8 cellular contexts compared by ENCODE assay signal in genomic region chr15:64355559-64356442, GRCh38. TPM values are rescaled to one million over a fixed set of nuclear protein-coding genes. Genes with fewer than 3 reads are reported as not detected.
DNase-seq lines count a peak whose midpoint lies in the region; ATAC-seq, FAIRE-seq and TF ChIP-seq lines count a peak whose summit lies in the region.

CSNK1G1 (minus strand) TSS chr15:64356173; CDS start chr15:64300499, 55,674 bp downstream.

- H3K36me3 ChIP-seq in kidney (ENCODE audit: control insufficient read depth in 1 of 2, insufficient read depth in 2 of 2, low read length in 2 of 2): no peaks in the 10 kb centered on the region

- peak; percentile 95 for ATAC-seq in HG03439 (IDR thresholded peaks at IDR 0.05; ENCODE audit: unreplicated experiment)

- peak within 1 kb of the TSS; percentile 91 for H3K4me3 Mint-ChIP-seq in chondrocyte (ENCODE audit: unreplicated experiment)

- no peaks in the 10 kb centered on the region for H3K36me3 Mint-ChIP-seq in chondrocyte (ENCODE audit: low read depth)

- H3K4me3 ChIP-seq in AG09309 (ENCODE audit: control insufficient read depth, low read depth, low read length): peak within 1 kb of the TSS; percentile 70
- peak within 1 kb of the TSS; percentile 81 to 85 for H3K4me3 ChIP-seq in kidney (ENCODE audit: low read length in 2 of 2)

- peaks cover 0 to 5% of the 10 kb centered on the region in 2 donors for H3K4me1 ChIP-seq in kidney (ENCODE audit: control insufficient read depth in 1 of 2, insufficient read depth in 1 of 2, low read depth in 1 of 2, low read length in 2 of 2)

- intact Hi-C loops in kidney (cut with DNase I): no loop called here

- peak within 1 kb of the TSS; percentile 72 to 80 for H3K27ac ChIP-seq in kidney (ENCODE audit: low read depth in 2 of 2, low read length in 2 of 2)

- H3K9me3 Mint-ChIP-seq in chondrocyte (ENCODE audit: low read depth): no peaks in the 10 kb centered on the region

- H3K27me3 Mint-ChIP-seq in chondrocyte (ENCODE audit: low read depth): no peaks in the 10 kb centered on the region

- FAIRE-seq in kidney (lab: Jason Lieb, UNC): peak; percentile 46

- TF ChIP-seq CTCF in AG09309 (IDR thresholded peaks at IDR 0.05; ENCODE audit: control insufficient read depth, insufficient read depth, low read depth, low read length, missing control alignments) (no peak), chondrocyte (IDR thresholded peaks at IDR 0.05) (no peak), kidney (IDR thresholded peaks at IDR 0.05; ENCODE audit: borderline replicate concordance, extremely low read depth, insufficient read depth) (no peak)

- peak; percentile 50 for TF ChIP-seq POLR2A in GM19099 (IDR thresholded peaks at IDR 0.05; ENCODE audit: extremely low read depth, insufficient read length, low read depth)

- peak within 1 kb of the TSS; percentile 99 for H3K27ac Mint-ChIP-seq in chondrocyte (ENCODE audit: unreplicated experiment)

- H3K4me1 Mint-ChIP-seq in chondrocyte (ENCODE audit: low read depth): peaks cover 20% of the 10 kb centered on the region

- peak within 1 kb of the TSS; percentile 90 to 92 for H3K9ac ChIP-seq in kidney (ENCODE audit: low read length in 2 of 2)

- DNase-seq in AG09309 (ENCODE audit: low read depth): peak; percentile 92
- DNase-seq in NCI-H510A treated with DMSO at 0.1 percent for 48 hours (lab: John Stamatoyannopoulos, UW): peak; percentile 88
- DNase-seq in activated CD4-positive, alpha-beta T cell treated with anti-CD3 and anti-CD28 coated beads for 24 hours (ENCODE audit: low read depth in 2 of 2): peak; percentile 83 to 90
- DNase-seq in chondrocyte (ENCODE audit: low spot score): peak; percentile 97
- peak; percentile 98 for DNase-seq in kidney
- DNase-seq in stimulated activated CD4-positive, alpha-beta T cell treated with anti-CD3 and anti-CD28 coated beads, Interleukin-15, amount 100 ng/mL, for 24 hours: peak; percentile 95

- H3K9me3 ChIP-seq in kidney (ENCODE audit: control insufficient read depth in 1 of 2, low read length in 2 of 2): no peaks in the 10 kb centered on the region

RNA-seq across cellular contexts. Expression of gene CSNK1G1, which starts in this region (rescaled TPM):
- total RNA-seq in chondrocyte (19.5 to 24.6 TPM (median 20.1 TPM) in 3 replicates), kidney (25.8 TPM)
- polyA plus RNA-seq in kidney (ENCODE audit: insufficient read depth, low read depth, low replicate concordance): 5.0 TPM

Comparison
In these comparisons a context has a peak if more than half of its experiments do, and no peak if none do; other contexts are left out.
1. Peak in every context shown above with its lines: DNase-seq, ATAC-seq, H3K4me3 ChIP-seq and H3K27ac ChIP-seq.